10 cellular contexts compared by ENCODE assay signal in the genomic region with DNA sequence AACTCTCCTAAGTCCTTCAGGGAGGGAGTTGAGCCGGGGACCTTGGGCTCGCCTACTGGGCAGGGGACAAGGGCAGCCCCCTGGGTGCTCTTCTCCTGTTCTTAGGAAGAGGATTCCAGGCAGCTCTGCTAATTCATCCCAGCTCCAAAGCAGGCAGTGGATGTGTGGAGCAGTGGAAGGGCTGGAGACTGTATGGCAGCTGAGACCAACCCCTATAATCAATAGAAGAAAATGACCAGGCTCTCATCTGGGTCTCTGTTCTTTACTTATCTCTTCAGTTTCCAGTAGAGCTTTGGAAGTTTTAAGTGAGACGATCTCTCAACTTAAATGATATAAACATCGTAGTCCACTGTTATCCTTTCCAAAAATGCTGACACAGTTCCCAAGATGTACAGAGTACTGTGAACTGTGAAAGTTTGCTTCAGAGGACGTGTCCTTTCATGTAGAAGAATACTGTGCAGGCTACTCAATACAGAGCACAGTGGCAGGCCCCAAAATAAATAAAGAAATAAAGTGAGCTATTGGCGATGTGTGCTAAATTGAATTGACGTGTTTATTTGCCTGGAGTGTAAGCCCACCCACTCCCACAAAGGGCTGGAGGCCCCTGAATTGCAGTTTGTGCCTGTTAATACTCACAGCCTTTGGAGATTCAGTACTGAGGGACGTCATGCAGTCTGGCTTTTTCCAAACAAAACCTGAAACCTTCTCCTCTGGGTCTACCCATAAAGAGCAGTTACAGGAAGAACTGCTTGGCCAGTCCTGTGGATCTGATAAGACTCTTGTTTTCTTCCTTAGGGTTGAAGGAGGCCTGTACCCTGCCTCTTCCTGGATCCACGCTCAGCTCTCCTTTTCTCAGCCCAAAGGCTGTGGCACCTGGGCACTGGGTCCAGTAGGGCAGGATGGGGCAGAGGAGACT.
A peak's percentile ranks its signal among the peaks of the same experiment; 100 is the strongest.
DNase-seq lines count a peak whose midpoint lies in the region; ATAC-seq and TF ChIP-seq lines count a peak whose summit lies in the region.
"Had no signal": no experiment of that assay in that cellular context is flagged by ENCODE, and none has a peak within 500 bp of the region (broad histone marks: within the 10 kb centered on the region; RNA-seq: fewer than 3 reads in every experiment).

No MANE protein-coding gene starts in this region.

- H3K36me3 Mint-ChIP-seq in nephron progenitor cell (ENCODE audit: low read depth): peaks cover 5% of the 10 kb centered on the region
- no peaks in the 10 kb centered on the region for H3K36me3 Mint-ChIP-seq in activated T-helper 1 cell treated with anti-CD3 and anti-CD28 coated beads, Interleukin-12 subunit alpha, Interleukin-12 subunit beta, Interleukin-2, Interleukin-4 antibody, amounts not matched to agents 30 ng/mL and 10 ng/mL and 1 ng/mL, durations not matched to agents 14 hours and 24 hours and 36 hours (ENCODE audit: low read depth)
- H3K36me3 Mint-ChIP-seq: natural killer cell had no signal

- CTCF ChIA-PET in Panc1 (lab: Charles Lee): no interaction called here

- no peaks in the 10 kb centered on the region for H3K9me3 ChIP-seq in Panc1 (ENCODE audit: control insufficient read depth, insufficient read depth, low read depth, low read length)

- DNase-seq in Panc1 (ENCODE audit: low read depth, low spot score) (no peak), epithelial cell of proximal tubule (ENCODE audit: low read depth) (no peak), nephron progenitor cell (peak; percentile 12), ureter (ENCODE audit: low spot score) (peak; percentile 43), NCI-H2227 (lab: John Stamatoyannopoulos, UW; ENCODE audit: unreplicated experiment) (no peak), ecto neural progenitor cell (ENCODE audit: low spot score) (no peak)
- no peak for DNase-seq in activated T-helper 1 cell treated with anti-CD3 and anti-CD28 coated beads, Interleukin-12 subunit alpha, Interleukin-12 subunit beta, Interleukin-2, Interleukin-4 antibody, amounts not matched to agents 30 ng/mL and 10 ng/mL and 1 ng/mL, durations not matched to agents 14 hours and 24 hours and 36 hours (ENCODE audit: low spot score)
- DNase-seq: natural killer cell, NCI-H345 had no signal

- H3K27me3 Mint-ChIP-seq in nephron progenitor cell (ENCODE audit: low read depth, poor library complexity): peaks cover 4% of the 10 kb centered on the region
- no peaks in the 10 kb centered on the region for H3K27me3 Mint-ChIP-seq in activated T-helper 1 cell treated with anti-CD3 and anti-CD28 coated beads, Interleukin-12 subunit alpha, Interleukin-12 subunit beta, Interleukin-2, Interleukin-4 antibody, amounts not matched to agents 30 ng/mL and 10 ng/mL and 1 ng/mL, durations not matched to agents 14 hours and 24 hours and 36 hours (ENCODE audit: insufficient read depth)

- no peaks in the 10 kb centered on the region for H3K27me3 ChIP-seq in Panc1 (ENCODE audit: control insufficient read depth, insufficient read depth, low read length)

- H3K27ac ChIP-seq in Panc1 (ENCODE audit: low read length): peak overlapping the region; percentile 87

- BruUV-seq in Panc1 (replicated peaks; lab: Mats Ljungman, UMichigan): no TSS peak

- ATAC-seq in Panc1: peak; percentile 73
- ATAC-seq: natural killer cell had no signal

- H3K4me1 Mint-ChIP-seq in nephron progenitor cell: peaks cover 73% of the 10 kb centered on the region
- no peaks in the 10 kb centered on the region for H3K4me1 Mint-ChIP-seq in activated T-helper 1 cell treated with anti-CD3 and anti-CD28 coated beads, Interleukin-12 subunit alpha, Interleukin-12 subunit beta, Interleukin-2, Interleukin-4 antibody, amounts not matched to agents 30 ng/mL and 10 ng/mL and 1 ng/mL, durations not matched to agents 14 hours and 24 hours and 36 hours (ENCODE audit: low read depth)
- H3K4me1 Mint-ChIP-seq: natural killer cell had no signal

- POLR2A ChIA-PET in Panc1 (lab: Charles Lee): interaction anchor here (0.5 kb wide), 1 partner anchor 163 kb away, joined by 4 read pairs; no protein-coding TSS in a partner anchor

- TF ChIP-seq CTCF in Panc1 (IDR thresholded peaks at IDR 0.05): no peak
- no peak for TF ChIP-seq CTCF in epithelial cell of proximal tubule (conservative IDR thresholded peaks at IDR 0.05; ENCODE audit: low read depth, low read length)
- no peak for TF ChIP-seq CTCF in nephron progenitor cell (IDR thresholded peaks at IDR 0.05)

- H3K9me3 Mint-ChIP-seq in nephron progenitor cell: peaks cover 15% of the 10 kb centered on the region
- H3K9me3 Mint-ChIP-seq in activated T-helper 1 cell treated with anti-CD3 and anti-CD28 coated beads, Interleukin-12 subunit alpha, Interleukin-12 subunit beta, Interleukin-2, Interleukin-4 antibody, amounts not matched to agents 30 ng/mL and 10 ng/mL and 1 ng/mL, durations not matched to agents 14 hours and 24 hours and 36 hours: peaks cover 4% of the 10 kb centered on the region
- H3K9me3 Mint-ChIP-seq: natural killer cell had no signal

- in situ Hi-C loops in Panc1 (cut with HindIII; ENCODE audit: low pct_unique_long_range_greater_than_20kb, low sequenced_read_pairs): no loop called here

- peak overlapping the region; percentile 67 for H3K4me3 Mint-ChIP-seq in nephron progenitor cell
- H3K4me3 Mint-ChIP-seq in activated T-helper 1 cell treated with anti-CD3 and anti-CD28 coated beads, Interleukin-12 subunit alpha, Interleukin-12 subunit beta, Interleukin-2, Interleukin-4 antibody, amounts not matched to agents 30 ng/mL and 10 ng/mL and 1 ng/mL, durations not matched to agents 14 hours and 24 hours and 36 hours: no peak overlapping the region
- H3K4me3 Mint-ChIP-seq: natural killer cell; T-helper 1 cell treated with Interleukin-12 subunit alpha and Interleukin-12 subunit beta and Interleukin-4 antibody, amounts not matched to agents 30 μg/mL and 1 μg/mL, for 36 hours had no signal

- H3K36me3 ChIP-seq in Panc1 (ENCODE audit: control insufficient read depth, insufficient read depth, low read length): no peaks in the 10 kb centered on the region

- H3K4me1 ChIP-seq in Panc1 (ENCODE audit: control insufficient read depth, insufficient read depth, low read length): peaks cover 18% of the 10 kb centered on the region

- peak overlapping the region; percentile 100 for H3K27ac Mint-ChIP-seq in nephron progenitor cell
- no peak overlapping the region for H3K27ac Mint-ChIP-seq in activated T-helper 1 cell treated with anti-CD3 and anti-CD28 coated beads, Interleukin-12 subunit alpha, Interleukin-12 subunit beta, Interleukin-2, Interleukin-4 antibody, amounts not matched to agents 30 ng/mL and 10 ng/mL and 1 ng/mL, durations not matched to agents 14 hours and 24 hours and 36 hours
- H3K27ac Mint-ChIP-seq: natural killer cell; T-helper 1 cell treated with Interleukin-12 subunit alpha and Interleukin-12 subunit beta and Interleukin-4 antibody, amounts not matched to agents 30 μg/mL and 1 μg/mL, for 36 hours had no signal

- peak overlapping the region; percentile 5 to 26; a peak in 2 of 4 replicates for H3K4me3 ChIP-seq in Panc1 (ENCODE audit: low read depth in 2 of 2, low read length in 2 of 2)
- peak overlapping the region; percentile 52 for H3K4me3 ChIP-seq in epithelial cell of proximal tubule (ENCODE audit: low read depth, low read length)

- intact Hi-C loops in Panc1 (cut with micrococcal nuclease; ENCODE audit: unreplicated experiment): loop anchor here (5.0 kb wide), 1 partner anchor 116 kb away; the partner anchor contains the start of gene SEPTIN11
- intact Hi-C loops in activated T-helper 1 cell treated with anti-CD3 and anti-CD28 coated beads, Interleukin-12 subunit alpha, Interleukin-12 subunit beta, Interleukin-2, Interleukin-4 antibody, amounts not matched to agents 30 ng/mL and 10 ng/mL and 1 ng/mL, durations not matched to agents 14 hours and 24 hours and 36 hours (cut with micrococcal nuclease): no loop called here

Comparison
In these comparisons a context has a peak if more than half of its experiments do, and no peak if none do; other contexts are left out.
1. DNase-seq: peak in nephron progenitor cell (single experiment) and ureter (single experiment); none in Panc1 (single experiment), epithelial cell of proximal tubule (single experiment), NCI-H2227 (single experiment), activated T-helper 1 cell treated with anti-CD3 and anti-CD28 coated beads, Interleukin-12 subunit alpha, Interleukin-12 subunit beta, Interleukin-2, Interleukin-4 antibody, amounts not matched to agents 30 ng/mL and 10 ng/mL and 1 ng/mL, durations not matched to agents 14 hours and 24 hours and 36 hours (single experiment) and ecto neural progenitor cell (single experiment).